In genomic region chr2:102258386-102259074, GRCh38 we compare ENCODE assay signal across 8 cellular contexts. TPM values are rescaled to one million over a fixed set of nuclear protein-coding genes. Genes with fewer than 3 reads are reported as not detected.
DNase-seq lines count a peak whose midpoint lies in the region; ATAC-seq and TF ChIP-seq lines count a peak whose summit lies in the region.
"Had no signal": no experiment of that assay in that cellular context is flagged by ENCODE, and none has a peak within 500 bp of the region (broad histone marks: within the 10 kb centered on the region; RNA-seq: fewer than 3 reads in every experiment).

No MANE protein-coding gene starts in this region.

- no peaks in the 10 kb centered on the region for H3K27me3 ChIP-seq in gastrocnemius medialis
- no peaks in the 10 kb centered on the region for H3K27me3 ChIP-seq in GM23338 (ENCODE audit: insufficient read depth)

- H3K4me3 ChIP-seq in choroid plexus epithelial cell (ENCODE audit: low read depth, low read length) (no peak overlapping the region), gastrocnemius medialis (no peak overlapping the region), GM23338 (no peak overlapping the region)

- peaks cover 11% of the 10 kb centered on the region; the same call in 1 of the 2 replicates for H3K9me2 ChIP-seq in GM23338 (ENCODE audit: insufficient read depth)

- no peaks in the 10 kb centered on the region for H3K36me3 ChIP-seq in gastrocnemius medialis
- H3K36me3 ChIP-seq in GM23338 (ENCODE audit: insufficient read depth): no peaks in the 10 kb centered on the region

- H3K4me3 Mint-ChIP-seq in GM23338: no peak overlapping the region

- in situ Hi-C loops in gastrocnemius medialis (cut with MboI; ENCODE audit: low sequenced_read_pairs in 4 of 4): loop anchor here in 2 of 4 donors (5.0 to 10.0 kb wide), 3 partner anchors 94 to 186 kb away; partner anchors contain the start of gene IL18R1 (in 1 of the 2)

- H3K9me3 Mint-ChIP-seq in GM23338: no peaks in the 10 kb centered on the region

- no peaks in the 10 kb centered on the region for H3K27me3 Mint-ChIP-seq in GM23338 (ENCODE audit: insufficient read depth, low read depth, poor library complexity)

- no peak overlapping the region for H3K27ac Mint-ChIP-seq in GM23338

- TF ChIP-seq CTCF in choroid plexus epithelial cell (conservative IDR thresholded peaks at IDR 0.05; ENCODE audit: low read depth, low read length): no peak
- TF ChIP-seq CTCF in gastrocnemius medialis (IDR thresholded peaks at IDR 0.05 in 4 of 5, conservative IDR thresholded peaks at IDR 0.05 in 1 of 5): no peak
- TF ChIP-seq CTCF in GM23338 (conservative IDR thresholded peaks at IDR 0.05; ENCODE audit: low read depth in 2 of 2): no peak

- H3K36me3 Mint-ChIP-seq in GM23338 (ENCODE audit: low read depth): no peaks in the 10 kb centered on the region

- no peak overlapping the region for H3K4me2 ChIP-seq in GM23338

- H3K4me1 Mint-ChIP-seq in GM23338: no peaks in the 10 kb centered on the region

- peaks cover 12 to 33% of the 10 kb centered on the region in 2 donors for H3K4me1 ChIP-seq in gastrocnemius medialis
- no peaks in the 10 kb centered on the region for H3K4me1 ChIP-seq in GM23338 (ENCODE audit: insufficient read depth)

- no peaks in the 10 kb centered on the region for H3K79me2 ChIP-seq in GM23338 (replicated peaks; ENCODE audit: insufficient read depth)

- ATAC-seq in gastrocnemius medialis: peak; percentile 88 to 93
- no peak for ATAC-seq in HG02970 (IDR thresholded peaks at IDR 0.05; ENCODE audit: low FRiP score, unreplicated experiment)
- no peak for ATAC-seq in GM23338
- ATAC-seq in HG03139 (IDR thresholded peaks at IDR 0.05; ENCODE audit: unreplicated experiment): no peak

- no peaks in the 10 kb centered on the region for H4K20me1 ChIP-seq in GM23338 (replicated peaks; ENCODE audit: insufficient read depth)

- no peaks in the 10 kb centered on the region for H3K9me3 ChIP-seq in gastrocnemius medialis

- H3K27ac ChIP-seq in gastrocnemius medialis (peak overlapping the region; percentile 48 to 82 (median 74)), GM23338 (ENCODE audit: low read depth) (no peak overlapping the region)

- TF ChIP-seq POLR2A in gastrocnemius medialis (IDR thresholded peaks at IDR 0.05): no peak

- intact Hi-C loops in gastrocnemius medialis (cut with DNase I; ENCODE audit: low total_unique reads): no loop called here

- DNase-seq in H4 (ENCODE audit: low spot score) (peak; percentile 72), RKO (ENCODE audit: low spot score) (peak; percentile 89), choroid plexus epithelial cell (ENCODE audit: low read depth) (peak; percentile 98), gastrocnemius medialis (peak in 1 of 2 donors; percentile 36), GM23338 (ENCODE audit: low spot score) (no peak)
- DNase-seq: NCI-H2227 treated with DMSO at 0.1 percent for 48 hours had no signal

- no peaks in the 10 kb centered on the region for H3F3A ChIP-seq in GM23338 (replicated peaks; ENCODE audit: low read depth)

- H2AFZ ChIP-seq in GM23338: no peak overlapping the region

TF ChIP-seq in GM23338, 12 proteins besides CTCF, POLR2A, EP300 and RAD21 (continues in another document):
- TF ChIP-seq EZH2phosphoT487 (IDR thresholded peaks at IDR 0.05; ENCODE audit: unreplicated experiment): no peak
- no peak for TF ChIP-seq JUNB (IDR thresholded peaks at IDR 0.05; ENCODE audit: unreplicated experiment)
- no peak for TF ChIP-seq CREB1 (CRISPR knock-in tag; IDR thresholded peaks at IDR 0.05; ENCODE audit: low read depth)
- TF ChIP-seq, protein P1, sequence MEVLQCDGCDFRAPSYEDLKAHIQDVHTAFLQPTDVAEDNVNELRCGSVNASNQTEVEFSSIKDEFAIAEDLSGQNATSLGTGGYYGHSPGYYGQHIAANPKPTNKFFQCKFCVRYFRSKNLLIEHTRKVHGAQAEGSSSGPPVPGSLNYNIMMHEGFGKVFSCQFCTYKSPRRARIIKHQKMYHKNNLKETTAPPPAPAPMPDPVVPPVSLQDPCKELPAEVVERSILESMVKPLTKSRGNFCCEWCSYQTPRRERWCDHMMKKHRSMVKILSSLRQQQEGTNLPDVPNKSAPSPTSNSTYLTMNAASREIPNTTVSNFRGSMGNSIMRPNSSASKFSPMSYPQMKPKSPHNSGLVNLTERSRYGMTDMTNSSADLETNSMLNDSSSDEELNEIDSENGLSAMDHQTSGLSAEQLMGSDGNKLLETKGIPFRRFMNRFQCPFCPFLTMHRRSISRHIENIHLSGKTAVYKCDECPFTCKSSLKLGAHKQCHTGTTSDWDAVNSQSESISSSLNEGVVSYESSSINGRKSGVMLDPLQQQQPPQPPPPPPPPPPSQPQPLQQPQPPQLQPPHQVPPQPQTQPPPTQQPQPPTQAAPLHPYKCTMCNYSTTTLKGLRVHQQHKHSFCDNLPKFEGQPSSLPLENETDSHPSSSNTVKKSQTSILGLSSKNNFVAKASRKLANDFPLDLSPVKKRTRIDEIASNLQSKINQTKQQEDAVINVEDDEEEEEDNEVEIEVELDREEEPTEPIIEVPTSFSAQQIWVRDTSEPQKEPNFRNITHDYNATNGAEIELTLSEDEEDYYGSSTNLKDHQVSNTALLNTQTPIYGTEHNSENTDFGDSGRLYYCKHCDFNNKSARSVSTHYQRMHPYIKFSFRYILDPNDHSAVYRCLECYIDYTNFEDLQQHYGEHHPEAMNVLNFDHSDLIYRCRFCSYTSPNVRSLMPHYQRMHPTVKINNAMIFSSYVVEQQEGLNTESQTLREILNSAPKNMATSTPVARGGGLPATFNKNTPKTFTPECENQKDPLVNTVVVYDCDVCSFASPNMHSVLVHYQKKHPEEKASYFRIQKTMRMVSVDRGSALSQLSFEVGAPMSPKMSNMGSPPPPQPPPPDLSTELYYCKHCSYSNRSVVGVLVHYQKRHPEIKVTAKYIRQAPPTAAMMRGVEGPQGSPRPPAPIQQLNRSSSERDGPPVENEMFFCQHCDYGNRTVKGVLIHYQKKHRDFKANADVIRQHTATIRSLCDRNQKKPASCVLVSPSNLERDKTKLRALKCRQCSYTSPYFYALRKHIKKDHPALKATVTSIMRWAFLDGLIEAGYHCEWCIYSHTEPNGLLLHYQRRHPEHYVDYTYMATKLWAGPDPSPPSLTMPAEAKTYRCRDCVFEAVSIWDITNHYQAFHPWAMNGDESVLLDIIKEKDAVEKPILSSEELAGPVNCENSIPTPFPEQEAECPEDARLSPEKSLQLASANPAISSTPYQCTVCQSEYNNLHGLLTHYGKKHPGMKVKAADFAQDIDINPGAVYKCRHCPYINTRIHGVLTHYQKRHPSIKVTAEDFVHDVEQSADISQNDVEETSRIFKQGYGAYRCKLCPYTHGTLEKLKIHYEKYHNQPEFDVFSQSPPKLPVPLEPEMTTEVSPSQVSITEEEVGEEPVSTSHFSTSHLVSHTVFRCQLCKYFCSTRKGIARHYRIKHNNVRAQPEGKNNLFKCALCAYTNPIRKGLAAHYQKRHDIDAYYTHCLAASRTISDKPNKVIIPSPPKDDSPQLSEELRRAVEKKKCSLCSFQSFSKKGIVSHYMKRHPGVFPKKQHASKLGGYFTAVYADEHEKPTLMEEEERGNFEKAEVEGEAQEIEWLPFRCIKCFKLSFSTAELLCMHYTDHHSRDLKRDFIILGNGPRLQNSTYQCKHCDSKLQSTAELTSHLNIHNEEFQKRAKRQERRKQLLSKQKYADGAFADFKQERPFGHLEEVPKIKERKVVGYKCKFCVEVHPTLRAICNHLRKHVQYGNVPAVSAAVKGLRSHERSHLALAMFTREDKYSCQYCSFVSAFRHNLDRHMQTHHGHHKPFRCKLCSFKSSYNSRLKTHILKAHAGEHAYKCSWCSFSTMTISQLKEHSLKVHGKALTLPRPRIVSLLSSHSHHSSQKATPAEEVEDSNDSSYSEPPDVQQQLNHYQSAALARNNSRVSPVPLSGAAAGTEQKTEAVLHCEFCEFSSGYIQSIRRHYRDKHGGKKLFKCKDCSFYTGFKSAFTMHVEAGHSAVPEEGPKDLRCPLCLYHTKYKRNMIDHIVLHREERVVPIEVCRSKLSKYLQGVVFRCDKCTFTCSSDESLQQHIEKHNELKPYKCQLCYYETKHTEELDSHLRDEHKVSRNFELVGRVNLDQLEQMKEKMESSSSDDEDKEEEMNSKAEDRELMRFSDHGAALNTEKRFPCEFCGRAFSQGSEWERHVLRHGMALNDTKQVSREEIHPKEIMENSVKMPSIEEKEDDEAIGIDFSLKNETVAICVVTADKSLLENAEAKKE (CRISPR knock-in tag; IDR thresholded peaks at IDR 0.05): no peak
- TF ChIP-seq NANOG (IDR thresholded peaks at IDR 0.05; ENCODE audit: borderline replicate concordance): no peak
- no peak for TF ChIP-seq ZNF114 (CRISPR knock-in tag; IDR thresholded peaks at IDR 0.05)
- no peak for TF ChIP-seq POLR2AphosphoS5 (IDR thresholded peaks at IDR 0.05; ENCODE audit: low read depth)
- TF ChIP-seq ZNF331 (CRISPR knock-in tag; IDR thresholded peaks at IDR 0.05; ENCODE audit: low read depth): no peak
- TF ChIP-seq, protein P2, sequence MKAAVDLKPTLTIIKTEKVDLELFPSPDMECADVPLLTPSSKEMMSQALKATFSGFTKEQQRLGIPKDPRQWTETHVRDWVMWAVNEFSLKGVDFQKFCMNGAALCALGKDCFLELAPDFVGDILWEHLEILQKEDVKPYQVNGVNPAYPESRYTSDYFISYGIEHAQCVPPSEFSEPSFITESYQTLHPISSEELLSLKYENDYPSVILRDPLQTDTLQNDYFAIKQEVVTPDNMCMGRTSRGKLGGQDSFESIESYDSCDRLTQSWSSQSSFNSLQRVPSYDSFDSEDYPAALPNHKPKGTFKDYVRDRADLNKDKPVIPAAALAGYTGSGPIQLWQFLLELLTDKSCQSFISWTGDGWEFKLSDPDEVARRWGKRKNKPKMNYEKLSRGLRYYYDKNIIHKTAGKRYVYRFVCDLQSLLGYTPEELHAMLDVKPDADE (IDR thresholded peaks at IDR 0.05): no peak

RNA-seq across cellular contexts. Expression of gene IL1RL1, which starts 52.8 kb away (rescaled TPM):
- total RNA-seq in H4 (2014; rRNA removed; shearing (Covaris generic)): not detected in 2 replicates
- total RNA-seq in gastrocnemius medialis: 1 to 10 TPM in 3 of 4 donors, under 1 TPM in 1; 0.82 to 6.8 (median 2.7) TPM
- not detected in 2 replicates for total RNA-seq in GM23338 (2014; rRNA removed; shearing (Covaris generic))
- not detected in 2 replicates for polyA plus RNA-seq in GM23338 (2016; fragmentation: Nextera tagmentation; extraction: Ambion mirVana)

Comparison
In these comparisons a context has a peak if more than half of its experiments do, and no peak if none do; other contexts are left out.
1. ATAC-seq: peak in gastrocnemius medialis (2 of 2); none in HG02970 (single experiment), GM23338 (single experiment) and HG03139 (single experiment).